In the genomic region with DNA sequence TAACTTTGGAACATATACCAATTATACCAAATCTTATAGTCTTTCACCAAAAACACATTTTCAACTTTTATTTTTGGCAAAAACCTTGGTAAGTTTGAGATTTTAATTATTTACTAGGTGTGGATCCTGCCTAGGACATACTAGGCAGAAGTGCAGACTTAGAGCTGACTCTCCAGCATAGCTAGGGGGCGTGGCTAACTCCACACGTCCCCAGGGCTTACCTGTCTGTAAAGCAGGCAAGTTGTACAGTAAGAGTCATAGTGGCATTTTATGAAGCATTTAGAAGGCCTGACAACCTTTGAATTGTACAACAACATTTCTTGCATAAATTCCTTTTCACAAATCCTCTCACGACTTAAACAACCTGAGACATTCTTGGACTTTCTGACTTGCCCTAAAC, we compare ENCODE assay signal across 29 cellular contexts.
"Had no signal": no experiment of that assay in that cellular context is flagged by ENCODE, and none has a peak within 500 bp of the region (broad histone marks: within the 10 kb centered on the region; RNA-seq: fewer than 3 reads in every experiment).

No MANE protein-coding gene starts in this region.

- ATAC-seq: activated CD4-positive, alpha-beta T cell treated with anti-CD3 and anti-CD28 coated beads for 36 hours; activated CD8-positive, alpha-beta memory T cell treated with anti-CD3 and anti-CD28 coated beads, Interleukin-2, amount 10 ng/mL, durations not matched to agents 7 days and 5 days; activated CD8-positive, alpha-beta T cell treated with anti-CD3 and anti-CD28 coated beads, Interleukin-2, amount 10 ng/mL, durations not matched to agents 7 days and 5 days; activated naive CD8-positive, alpha-beta T cell treated with anti-CD3 and anti-CD28 coated beads, Interleukin-2, amount 50 U/mL, for 24 hours; body of pancreas; gastroesophageal sphincter; heart right ventricle; T-cell had no signal

- H3K4me3 ChIP-seq: adrenal gland, body of pancreas, cardiac muscle cell, colonic mucosa, esophagus muscularis mucosa, gastroesophageal sphincter, heart right ventricle had no signal

- DNase-seq: activated CD4-positive, alpha-beta memory T cell treated with anti-CD3 and anti-CD28 coated beads for 36 hours; activated CD4-positive, alpha-beta T cell treated with anti-CD3 and anti-CD28 coated beads for 36 hours; activated CD4-positive, alpha-beta T cell treated with anti-CD3 and anti-CD28 coated beads, Interleukin-2, amount 10 ng/mL, durations not matched to agents 24 days and 14 days; activated CD4-positive, CD25-positive, alpha-beta regulatory T cell; activated CD4-positive, CD25-positive, alpha-beta regulatory T cell treated with anti-CD3 and anti-CD28 coated beads, Interleukin-2, amount 50 U/mL, for 72 hours; activated CD8-positive, alpha-beta memory T cell treated with anti-CD3 and anti-CD28 coated beads, Interleukin-2, amount 10 ng/mL, durations not matched to agents 7 days and 5 days; activated CD8-positive, alpha-beta memory T cell treated with anti-CD3 and anti-CD28 coated beads, Interleukin-2, amount 50 U/mL, for 4 hours; activated CD8-positive, alpha-beta T cell treated with anti-CD3 and anti-CD28 coated beads, Interleukin-2, amount 10 ng/mL, durations not matched to agents 7 days and 5 days; activated effector memory CD4-positive, alpha-beta T cell treated with anti-CD3 and anti-CD28 coated beads, Interleukin-2, amount 50 U/mL, for 16 hours; activated naive CD4-positive, alpha-beta T cell treated with anti-CD3 and anti-CD28 coated beads for 36 hours; activated naive CD8-positive, alpha-beta T cell treated with anti-CD3 and anti-CD28 coated beads for 36 hours; activated naive CD8-positive, alpha-beta T cell treated with anti-CD3 and anti-CD28 coated beads, Interleukin-2, amount 50 U/mL, for 24 hours; activated T-cell treated with anti-CD3 and anti-CD28 coated beads, Interleukin-2, amount 50 U/mL, for 1 hour; activated T-cell treated with anti-CD3 and anti-CD28 coated beads, Interleukin-2, amount 50 U/mL, for 48 hours; amygdala; aorta; body of pancreas; central memory CD4-positive, alpha-beta T cell; cerebellar nuclear complex; colonic mucosa; effector CD8-positive, alpha-beta T cell; foreskin melanocyte; heart right ventricle; T-cell; T1000 had no signal

- H3K4me1 ChIP-seq: colonic mucosa had no signal

- H3K27ac ChIP-seq: adrenal gland, body of pancreas, cardiac muscle cell, colonic mucosa, esophagus muscularis mucosa, gastroesophageal sphincter, heart right ventricle had no signal

- H3K27me3 ChIP-seq: adrenal gland, body of pancreas, colonic mucosa, esophagus muscularis mucosa had no signal

- H3K9me3 ChIP-seq: body of pancreas, colonic mucosa, esophagus muscularis mucosa, gastroesophageal sphincter had no signal

- H3K36me3 ChIP-seq: adrenal gland, cardiac muscle cell, colonic mucosa, esophagus muscularis mucosa, gastroesophageal sphincter, heart right ventricle had no signal
